In genomic region chr6:166168616-166169548, GRCh38 we compare ENCODE assay signal across 1 cellular context.
TF ChIP-seq lines count a peak whose summit lies in the region.

No MANE protein-coding gene starts in this region.

TF ChIP-seq in IMR-90, 13 proteins besides CTCF, POLR2A, EP300 and RAD21 (continued from another document):
- TF ChIP-seq MAZ (IDR thresholded peaks at IDR 0.05; ENCODE audit: borderline replicate concordance, low read depth, low read length) (no peak), FOS (IDR thresholded peaks at IDR 0.05; ENCODE audit: low read depth, low read length) (no peak), SMC3 (IDR thresholded peaks at IDR 0.05; ENCODE audit: low read depth, low read length) (no peak), MXI1 (IDR thresholded peaks at IDR 0.05; ENCODE audit: borderline replicate concordance, low read depth, low read length) (no peak)
